ENCODE assay signal across 8 cellular contexts in the genomic region with DNA sequence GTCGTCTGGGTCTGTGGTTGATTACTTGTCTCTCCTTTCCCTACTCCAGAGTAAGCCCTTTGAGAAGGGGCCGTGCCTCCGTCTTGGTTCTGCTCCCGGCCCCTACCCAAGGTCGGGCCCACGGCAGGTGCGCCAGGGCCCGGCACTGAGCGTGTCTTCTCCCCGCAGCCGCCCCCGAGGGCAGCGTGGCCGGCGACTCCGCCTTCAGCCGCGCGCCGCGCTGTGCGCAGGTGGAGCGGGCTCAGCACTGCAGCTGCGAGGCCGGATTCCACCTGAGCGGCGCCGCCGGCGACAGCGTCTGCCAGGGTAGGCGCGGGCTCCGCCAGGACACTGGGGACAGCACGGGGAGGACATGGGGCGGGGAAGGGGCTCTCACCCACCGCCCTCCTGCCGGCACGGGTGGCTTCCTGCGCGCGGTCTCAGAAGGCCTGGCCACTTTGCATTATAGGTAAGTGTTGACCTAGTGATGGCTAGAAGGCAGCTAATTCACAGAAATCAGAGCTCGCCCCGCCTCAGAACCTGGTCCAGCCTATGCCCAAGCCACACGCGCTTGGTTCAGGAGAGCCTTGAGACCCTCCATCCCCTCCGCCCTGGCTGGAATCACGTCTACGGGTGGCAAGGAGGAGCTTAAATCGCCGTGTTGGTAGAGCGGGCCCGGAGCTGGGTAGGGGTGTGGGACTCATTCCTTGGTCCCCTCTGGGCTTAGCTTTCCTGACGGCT. TPM values are rescaled to one million over a fixed set of nuclear protein-coding genes. Genes with fewer than 3 reads are reported as not detected.
A peak's percentile ranks its signal among the peaks of the same experiment; 100 is the strongest.
DNase-seq lines count a peak whose midpoint lies in the region; ATAC-seq, FAIRE-seq and TF ChIP-seq lines count a peak whose summit lies in the region.

No MANE protein-coding gene starts in this region.

- H3K4me3 ChIP-seq in CD8-positive, alpha-beta memory T cell (ENCODE audit: low read length) = peak overlapping the region; percentile 53
- H3K4me3 ChIP-seq in Peyer's patch (peak overlapping the region; percentile 2 to 30 (median 18)), ovary (no peak overlapping the region)

- intact Hi-C loops in natural killer cell (cut with micrococcal nuclease) = no loop called here
- intact Hi-C loops in ovary (cut with DNase I) = no loop called here

- H3K27me3 ChIP-seq in CD8-positive, alpha-beta memory T cell (ENCODE audit: insufficient read depth, low read length, poor library complexity, severe bottlenecking) = no peaks in the 10 kb centered on the region
- H3K27me3 ChIP-seq in Peyer's patch (no peaks in the 10 kb centered on the region), ovary (no peaks in the 10 kb centered on the region)

- FAIRE-seq in GM12891 (lab: Jason Lieb, UNC) = no peak

- POLR2A ChIA-PET in CD8-positive, alpha-beta memory T cell (lab: Charles Lee) = no interaction called here

- peak overlapping the region in 4 of 7 donors; percentile 9 to 59 (median 41) for H3K4me3 Mint-ChIP-seq in CD8-positive, alpha-beta memory T cell
- no peak overlapping the region for H3K4me3 Mint-ChIP-seq in natural killer cell

- peaks cover 32% of the 10 kb centered on the region for H3K4me1 ChIP-seq in CD8-positive, alpha-beta memory T cell (ENCODE audit: insufficient read depth, low read length)
- H3K4me1 ChIP-seq in Peyer's patch (peaks cover 0 to 5% (median 0%) of the 10 kb centered on the region in 4 donors), ovary (ENCODE audit: insufficient read depth) (no peaks in the 10 kb centered on the region)

- CTCF ChIA-PET in CD8-positive, alpha-beta memory T cell (lab: Charles Lee) = interaction anchor here (1.1 kb wide), 1 partner anchor 60 kb away, joined by 3 read pairs; no protein-coding TSS in a partner anchor

- TF ChIP-seq POLR2A in Peyer's patch (IDR thresholded peaks at IDR 0.05) (no peak), GM12891 (IDR thresholded peaks at IDR 0.05; ENCODE audit: low read depth, low read length) (no peak), ovary (IDR thresholded peaks at IDR 0.05) (no peak)

- H3K36me3 ChIP-seq in CD8-positive, alpha-beta memory T cell (ENCODE audit: insufficient read depth, low read length) = no peaks in the 10 kb centered on the region
- H3K36me3 ChIP-seq in Peyer's patch (no peaks in the 10 kb centered on the region), ovary (no peaks in the 10 kb centered on the region)

- peak in 1 of 6 experiments; percentile 9 for TF ChIP-seq CTCF in Peyer's patch (IDR thresholded peaks at IDR 0.05)
- no peak for TF ChIP-seq CTCF in natural killer cell (IDR thresholded peaks at IDR 0.05)
- no peak for TF ChIP-seq CTCF in ovary (IDR thresholded peaks at IDR 0.05)

- 12 to 19% (median 19%) methylated on average over 42 to 54 of the region's 54 CpGs for WGBS in ovary, 3 donors

- H3K27ac ChIP-seq in CD8-positive, alpha-beta memory T cell (ENCODE audit: low read depth, low read length) = no peak overlapping the region
- H3K27ac ChIP-seq in Peyer's patch (peak overlapping the region in 3 of 4 donors; percentile 30 to 70 (median 46)), ovary (no peak overlapping the region)

- peaks cover 27 to 45% of the 10 kb centered on the region in 2 donors for H3K27me3 Mint-ChIP-seq in CD8-positive, alpha-beta memory T cell
- peaks cover 33 to 40% of the 10 kb centered on the region in 2 donors for H3K27me3 Mint-ChIP-seq in natural killer cell (ENCODE audit: low read depth in 2 of 2)

- H3K9me3 Mint-ChIP-seq in CD8-positive, alpha-beta memory T cell = peaks cover 0 to 4% (median 0%) of the 10 kb centered on the region in 5 donors
- H3K9me3 Mint-ChIP-seq in natural killer cell = no peaks in the 10 kb centered on the region

- no peaks in the 10 kb centered on the region for H3K36me3 Mint-ChIP-seq in CD8-positive, alpha-beta memory T cell
- no peaks in the 10 kb centered on the region for H3K36me3 Mint-ChIP-seq in natural killer cell

- peak in 2 of 3 donors; percentile 38 to 59 for ATAC-seq in natural killer cell

- peak overlapping the region in 1 of 8 donors; percentile 24 for H3K27ac Mint-ChIP-seq in CD8-positive, alpha-beta memory T cell
- H3K27ac Mint-ChIP-seq in natural killer cell = no peak overlapping the region

- peaks cover 7 to 16% (median 10%) of the 10 kb centered on the region in 3 donors for H3K4me1 Mint-ChIP-seq in CD8-positive, alpha-beta memory T cell
- H3K4me1 Mint-ChIP-seq in natural killer cell = peaks cover 0 to 5% of the 10 kb centered on the region in 2 donors

- no peak for TF ChIP-seq EP300 in ovary (IDR thresholded peaks at IDR 0.05)

- no peaks in the 10 kb centered on the region for H3K9me3 ChIP-seq in CD8-positive, alpha-beta memory T cell (ENCODE audit: low read length)
- H3K9me3 ChIP-seq in Peyer's patch (no peaks in the 10 kb centered on the region), ovary (no peaks in the 10 kb centered on the region)

- DNase-seq in CD8-positive, alpha-beta memory T cell = peak in 3 of 5 donors; percentile 14 to 58 (median 38)
- DNase-seq in Peyer's patch (peak in 1 of 3 donors; percentile 35), natural killer cell (no peak), mucosa of gallbladder (ENCODE audit: low spot score) (no peak), midbrain (lab: John Stamatoyannopoulos, UW) (no peak), GM12891 (ENCODE audit: insufficient read length, low spot score) (no peak), ovary (no peak)
- DNase-seq in activated effector memory CD4-positive, alpha-beta T cell treated with anti-CD3 and anti-CD28 coated beads, Interleukin-2, amount 50 U/mL, for 16 hours = peak; percentile 91

TF ChIP-seq in GM12891, 5 proteins besides CTCF, POLR2A, EP300 and RAD21:
- no peak for TF ChIP-seq TAF1 (IDR thresholded peaks at IDR 0.05; ENCODE audit: low read depth, low read length)
- TF ChIP-seq SPI1 (IDR thresholded peaks at IDR 0.05; ENCODE audit: low read depth, low read length) = no peak
- TF ChIP-seq POLR2AphosphoS5 (IDR thresholded peaks at IDR 0.05; ENCODE audit: low read depth, low read length) = no peak
- no peak for TF ChIP-seq PAX5 (IDR thresholded peaks at IDR 0.05; ENCODE audit: insufficient read depth, low read length, severe bottlenecking)
- no peak for TF ChIP-seq POU2F2 (IDR thresholded peaks at IDR 0.05; ENCODE audit: low read depth, low read length)

RNA-seq across cellular contexts. Expression of gene FBLN7, which starts 43.5 kb away (rescaled TPM):
- 1 to 10 TPM; 2.1 to 2.2 TPM for total RNA-seq in CD8-positive, alpha-beta memory T cell
- polyA plus RNA-seq in CD8-positive, alpha-beta memory T cell = 1.4 TPM
- total RNA-seq in Peyer's patch (1 to 10 TPM in 3 of 4 donors, not detected in 1; 1.5 to 7.4 (median 1.9) TPM), natural killer cell (under 1 TPM in 2 of 3 donors, not detected in 1; 0.25 to 0.48 TPM), mucosa of gallbladder (2.9 TPM), ovary (1 to 10 TPM in 4 of 7 donors, under 1 TPM in 3; 0.18 to 1.9 (median 1.0) TPM)
- polyA plus RNA-seq in GM12891 (2012; ENCODE audit: low read depth, missing spikeins) = not detected
- polyA plus RNA-seq in ovary = 1 to 10 TPM; 1.3 to 5.0 TPM

Comparison
In these comparisons a context has a peak if more than half of its experiments do, and no peak if none do; other contexts are left out.
1. DNase-seq: peak in CD8-positive, alpha-beta memory T cell (3 of 5) and activated effector memory CD4-positive, alpha-beta T cell treated with anti-CD3 and anti-CD28 coated beads, Interleukin-2, amount 50 U/mL, for 16 hours (single experiment); none in natural killer cell (single experiment), mucosa of gallbladder (single experiment), midbrain (single experiment), GM12891 (single experiment) and ovary (0 of 5).
2. H3K27ac ChIP-seq: peak in Peyer's patch (3 of 4); none in CD8-positive, alpha-beta memory T cell (single experiment) and ovary (0 of 2).